Comparison of ENCODE assay signal across 8 cellular contexts in genomic region chr4:87390931-87391782, GRCh38. TPM values are rescaled to one million over a fixed set of nuclear protein-coding genes. Genes with fewer than 3 reads are reported as not detected.
DNase-seq lines count a peak whose midpoint lies in the region; ATAC-seq and TF ChIP-seq lines count a peak whose summit lies in the region.

TSS of gene HSD17B11 (minus strand) at chr4:87391188. CDS start at chr4:87391070, 118 bp downstream.

- peaks cover 4% of the 10 kb centered on the region; the same call in 1 of the 2 replicates for H3K36me3 ChIP-seq in IMR-90 (ENCODE audit: control insufficient read depth, insufficient read depth, low read length)

- peak within 1 kb of the TSS; percentile 92 for H2AFZ ChIP-seq in IMR-90 (replicated peaks; ENCODE audit: low read length, poor library complexity)

- no peak for TF ChIP-seq RAD21 in IMR-90 (IDR thresholded peaks at IDR 0.05; ENCODE audit: low read length)

- H3K9me1 ChIP-seq in IMR-90 (ENCODE audit: insufficient read depth, low read length) = no peaks in the 10 kb centered on the region

- H3K9me3 ChIP-seq in IMR-90 (ENCODE audit: control insufficient read depth, insufficient read depth, low read length) = peaks cover 2% of the 10 kb centered on the region; the same call in 1 of the 2 replicates

- DNase-seq in DMS 273 treated with DMSO at 0.1 percent for 48 hours (lab: John Stamatoyannopoulos, UW) = peak; percentile 86
- peak; percentile 93 for DNase-seq in IMR-90
- peak; percentile 99 for DNase-seq in OCI-M1 (lab: John Stamatoyannopoulos, UW)
- peak; percentile 72 for DNase-seq in activated T-cell treated with anti-CD3 and anti-CD28 coated beads for 24 hours (ENCODE audit: low read depth)
- peak; percentile 95 for DNase-seq in epidermal melanocyte (ENCODE audit: insufficient read length, low spot score)
- peak; percentile 88 for DNase-seq in middle frontal gyrus (ENCODE audit: extremely low spot score, low spot score)
- peak; percentile 61 to 63 for DNase-seq in stimulated activated CD8-positive, alpha-beta memory T cell treated with anti-CD3 and anti-CD28 coated beads, Interleukin-2, amount 100 ng/mL, for 48 hours (ENCODE audit: low read depth in 2 of 2)

- H3K9ac ChIP-seq in IMR-90 (ENCODE audit: low read depth, low read length) = peak within 1 kb of the TSS; percentile 92

- peak within 1 kb of the TSS; percentile 74 for H3K18ac ChIP-seq in IMR-90 (ENCODE audit: low read depth, low read length)

- POLR2A ChIA-PET in IMR-90 (lab: Charles Lee; ENCODE audit: unreplicated experiment) = interaction anchor here (0.5 to 1.6 kb wide), 6 partner anchors 9 to 896 kb away, joined by 3 to 10 read pairs (median 8); partner anchors contain the start of gene NUDT9

- ATAC-seq in GM21528 (IDR thresholded peaks at IDR 0.05; ENCODE audit: low FRiP score, unreplicated experiment) (peak; percentile 99), IMR-90 (ENCODE audit: low read depth) (peak; percentile 100)

- H4K8ac ChIP-seq in IMR-90 (ENCODE audit: low read depth in 2 of 2, low read length in 2 of 2) = peak within 1 kb of the TSS; percentile 60 to 76

- peak within 1 kb of the TSS; percentile 97 for H3K56ac ChIP-seq in IMR-90 (ENCODE audit: extremely low read depth, insufficient read depth, low read length)

- H4K91ac ChIP-seq in IMR-90 (ENCODE audit: insufficient read depth, low read depth, low read length) = peak within 1 kb of the TSS; percentile 78

- peak within 1 kb of the TSS; percentile 82 for H2BK120ac ChIP-seq in IMR-90 (ENCODE audit: low read depth, low read length)

- H3K4me1 ChIP-seq in IMR-90 (ENCODE audit: control insufficient read depth, insufficient read depth, low read length) = 0 out of 2 replicates have a peak, but pooled peaks cover 2% of the 10 kb centered on the region

- peak within 1 kb of the TSS; percentile 94 for H3K23ac ChIP-seq in IMR-90 (ENCODE audit: low read depth, low read length)

- H3K27ac ChIP-seq in IMR-90 (ENCODE audit: insufficient read depth, low read length) = peak within 1 kb of the TSS; percentile 82

- peak within 1 kb of the TSS; percentile 22; the same call in 1 of the 3 replicates for H2BK15ac ChIP-seq in IMR-90 (ENCODE audit: low read depth, low read length)

- peak; percentile 7; the same call in 1 of the 2 replicates for TF ChIP-seq CTCF in IMR-90 (conservative IDR thresholded peaks at IDR 0.05; ENCODE audit: low read depth, low read length)

- H2BK20ac ChIP-seq in IMR-90 (ENCODE audit: low read depth, low read length) = peak within 1 kb of the TSS; percentile 10

- no peak for TF ChIP-seq POLR2A in IMR-90 (IDR thresholded peaks at IDR 0.05; ENCODE audit: low read depth, low read length)

- H4K20me1 ChIP-seq in IMR-90 (ENCODE audit: insufficient read depth, low read length) = no peaks in the 10 kb centered on the region

- H3K4me3 ChIP-seq in IMR-90 (ENCODE audit: insufficient read depth, low read depth, low read length) = peak within 1 kb of the TSS; percentile 66

- H2BK5ac ChIP-seq in IMR-90 (ENCODE audit: low read depth, low read length, poor library complexity, severe bottlenecking) = peak within 1 kb of the TSS; percentile 77

- H3K4me2 ChIP-seq in IMR-90 (ENCODE audit: low read depth, low read length) = peak within 1 kb of the TSS; percentile 74

- no TSS peak for BruUV-seq in IMR-90 (replicated peaks; lab: Mats Ljungman, UMichigan)

- dilution Hi-C loops in IMR-90 (cut with HindIII; ENCODE audit: low sequenced_read_pairs, unreplicated experiment) = no loop called here

- in situ Hi-C loops in IMR-90 (cut with MboI; ENCODE audit: low sequenced_read_pairs) = no loop called here

- peak within 1 kb of the TSS; percentile 66 for H4K5ac ChIP-seq in IMR-90 (ENCODE audit: low read depth, low read length)

- CTCF ChIA-PET in IMR-90 (lab: Yijun Ruan, JAX) = interaction anchor here (0.6 to 1.6 kb wide), 7 partner anchors 8 to 798 kb away, joined by 3 to 6 read pairs (median 3); no protein-coding TSS in a partner anchor

- no peak within 1 kb of the TSS for H2AK5ac ChIP-seq in IMR-90 (ENCODE audit: low read depth, low read length)

- peak within 1 kb of the TSS; percentile 80 for H3K4ac ChIP-seq in IMR-90 (ENCODE audit: low read depth, low read length)

- peaks cover 12 to 37% of the 10 kb centered on the region in 2 experiments; a peak in 2 of 4 replicates for H3K79me1 ChIP-seq in IMR-90 (ENCODE audit: low read depth in 1 of 2, low read length in 2 of 2)

- no peaks in the 10 kb centered on the region for H3K27me3 ChIP-seq in IMR-90 (ENCODE audit: control insufficient read depth, insufficient read depth, low read length)

- H3K14ac ChIP-seq in IMR-90 (replicated peaks; ENCODE audit: low read depth, low read length) = peak within 1 kb of the TSS; percentile 90

- intact Hi-C loops in IMR-90 (cut with micrococcal nuclease) = loop anchor here (2.0 kb wide), 2 partner anchors 16 to 32 kb away; partner anchors contain the start of gene NUDT9

- WGBS in IMR-90 (ENCODE audit: extremely low coverage in 2 of 2, insufficient read length in 1 of 2), 2 experiments = 0% methylated on average over 12 of the region's 42 CpGs; no CpG with 5 or more reads in 1 of the 2 experiments

- H2AK9ac ChIP-seq in IMR-90 (replicated peaks; ENCODE audit: low read depth, low read length, poor library complexity) = no peak within 1 kb of the TSS

TF ChIP-seq in IMR-90, 13 proteins besides CTCF, POLR2A, EP300 and RAD21:
- TF ChIP-seq MXI1 (IDR thresholded peaks at IDR 0.05; ENCODE audit: borderline replicate concordance, low read depth, low read length) (peak; percentile 55; the same call in 1 of the 2 replicates), RFX5 (IDR thresholded peaks at IDR 0.05; ENCODE audit: low read depth, low read length) (no peak), FOS (IDR thresholded peaks at IDR 0.05; ENCODE audit: low read depth, low read length) (no peak), CHD1 (IDR thresholded peaks at IDR 0.05; ENCODE audit: low read depth, low read length) (no peak), RCOR1 (IDR thresholded peaks at IDR 0.05; ENCODE audit: insufficient replicate concordance, low read length) (no peak), MAZ (IDR thresholded peaks at IDR 0.05; ENCODE audit: borderline replicate concordance, low read depth, low read length) (peak; percentile 48; the same call in 1 of the 2 replicates), MAFK (IDR thresholded peaks at IDR 0.05; ENCODE audit: low read depth, low read length) (no peak), CEBPB (IDR thresholded peaks at IDR 0.05; ENCODE audit: low read depth, low read length) (peak; percentile 98), ELK1 (IDR thresholded peaks at IDR 0.05; ENCODE audit: borderline replicate concordance, low read depth, low read length) (no peak), SMC3 (IDR thresholded peaks at IDR 0.05; ENCODE audit: low read depth, low read length) (no peak), BHLHE40 (IDR thresholded peaks at IDR 0.05; ENCODE audit: low read depth, low read length) (no peak), NFE2L2 (IDR thresholded peaks at IDR 0.05; ENCODE audit: low read depth, low read length) (no peak), USF2 (IDR thresholded peaks at IDR 0.05; ENCODE audit: low read depth, low read length) (no peak)
TF ChIP-seq in IMR-90: peak in this region for 3.

RNA-seq across cellular contexts. Expression of gene HSD17B11, which starts in this region (rescaled TPM):
- total RNA-seq in IMR-90 (2012; rRNA removed) = 11.3 and 28.6 TPM in 2 replicates
- polyA plus RNA-seq in IMR-90 (2012; rRNA removed) = 8.4 and 12.0 TPM in 2 replicates
- polyA plus RNA-seq in IMR-90 (2012; cell fraction: cytosol; rRNA removed) = 1.6 and 1.7 TPM in 2 replicates
- 0.26 and 4.4 TPM in 2 replicates for polyA plus RNA-seq in IMR-90 (2012; cell fraction: nucleus; rRNA removed; ENCODE audit: low replicate concordance)

Comparison
In these comparisons a context has a peak if more than half of its experiments do, and no peak if none do; other contexts are left out.
1. Peak in every context shown above with its lines: DNase-seq, ATAC-seq, H3K4me3 ChIP-seq and H3K27ac ChIP-seq.